Comparison of ENCODE assay signal across 11 cellular contexts in genomic region chr19:42122691-42123607, GRCh38. TPM values are rescaled to one million over a fixed set of nuclear protein-coding genes. Genes with fewer than 3 reads are reported as not detected.
A peak's percentile ranks its signal among the peaks of the same experiment; 100 is the strongest.
DNase-seq lines count a peak whose midpoint lies in the region; ATAC-seq and TF ChIP-seq lines count a peak whose summit lies in the region.
"Had no signal": no experiment of that assay in that cellular context is flagged by ENCODE, and none has a peak within 500 bp of the region (broad histone marks: within the 10 kb centered on the region; RNA-seq: fewer than 3 reads in every experiment).

No MANE protein-coding gene starts in this region.

- peak; percentile 70 for DNase-seq in stimulated activated CD4-positive, alpha-beta T cell treated with anti-CD3 and anti-CD28 coated beads, Interleukin-4, amount 100 ng/mL, for 1 hour
- DNase-seq in NCI-H2029 treated with DMSO at 0.1 percent for 48 hours (lab: John Stamatoyannopoulos, UW): no peak
- no peak for DNase-seq in RKO (ENCODE audit: low spot score)
- DNase-seq in A673 (ENCODE audit: low spot score): no peak
- no peak for DNase-seq in DMS153 (lab: John Stamatoyannopoulos, UW)
- DNase-seq: NCI-H187 treated with DMSO at 0.1 percent for 48 hours had no signal

- no peaks in the 10 kb centered on the region for H3K9me3 Mint-ChIP-seq in activated naive CD4-positive, alpha-beta T cell treated with anti-CD3 and anti-CD28 coated beads, Interleukin-2, amount 50 U/mL, for 24 hours
- H3K9me3 Mint-ChIP-seq: nephron had no signal

- H3K36me3 Mint-ChIP-seq in activated naive CD4-positive, alpha-beta T cell treated with anti-CD3 and anti-CD28 coated beads, Interleukin-2, amount 50 U/mL, for 24 hours: peaks cover 26% of the 10 kb centered on the region

- H3K9me3 ChIP-seq in A673 (ENCODE audit: low read depth, low read length, poor library complexity, severe bottlenecking): no peaks in the 10 kb centered on the region

- CTCF ChIA-PET in A673 (lab: Charles Lee): no interaction called here

- H3K4me3 ChIP-seq in A673 (ENCODE audit: low read depth, low read length, poor library complexity, severe bottlenecking): no peak overlapping the region

- peak; percentile 35 for TF ChIP-seq CTCF in GM12873 (IDR thresholded peaks at IDR 0.05; ENCODE audit: insufficient read depth, low read depth, low read length, missing control alignments)
- TF ChIP-seq CTCF in A673 (conservative IDR thresholded peaks at IDR 0.05; ENCODE audit: low read depth, low read length): no peak

- intact Hi-C loops in A673 (cut with micrococcal nuclease; ENCODE audit: unreplicated experiment): no loop called here

- H3K27ac ChIP-seq in A673 (ENCODE audit: low read depth, low read length, poor library complexity, severe bottlenecking): no peak overlapping the region

- peak; percentile 34; the same call in 2 of the 3 replicates for ATAC-seq in SK-N-SH treated with all-trans-retinoic acid at 6 μM for 48 hours

- H3K27me3 Mint-ChIP-seq in activated naive CD4-positive, alpha-beta T cell treated with anti-CD3 and anti-CD28 coated beads, Interleukin-2, amount 50 U/mL, for 24 hours: no peaks in the 10 kb centered on the region

- no peaks in the 10 kb centered on the region for H3K36me3 ChIP-seq in A673 (ENCODE audit: insufficient read depth, low read length, poor library complexity, severe bottlenecking)

- POLR2A ChIA-PET in A673 (lab: Charles Lee; ENCODE audit: low non-redundant PET): interaction anchor here (0.5 kb wide), 1 partner anchor 8 kb away, joined by 3 read pairs; no protein-coding TSS in a partner anchor

- H3K4me1 ChIP-seq in A673 (ENCODE audit: insufficient read depth, low read length, poor library complexity, severe bottlenecking): peaks cover 11% of the 10 kb centered on the region

- no TSS peak for BruUV-seq in A673 (replicated peaks; lab: Mats Ljungman, UMichigan)

- H3K27me3 ChIP-seq in A673 (replicated peaks; ENCODE audit: insufficient read depth, low read depth, low read length, poor library complexity): no peaks in the 10 kb centered on the region

- peak overlapping the region; percentile 100 for H3K27ac Mint-ChIP-seq in activated naive CD4-positive, alpha-beta T cell treated with anti-CD3 and anti-CD28 coated beads, Interleukin-2, amount 50 U/mL, for 24 hours
- H3K27ac Mint-ChIP-seq: nephron had no signal

- peak overlapping the region; percentile 90 for H3K4me3 Mint-ChIP-seq in activated naive CD4-positive, alpha-beta T cell treated with anti-CD3 and anti-CD28 coated beads, Interleukin-2, amount 50 U/mL, for 24 hours
- H3K4me3 Mint-ChIP-seq: nephron had no signal

- H3K4me1 Mint-ChIP-seq in activated naive CD4-positive, alpha-beta T cell treated with anti-CD3 and anti-CD28 coated beads, Interleukin-2, amount 50 U/mL, for 24 hours: peaks cover 72% of the 10 kb centered on the region
- H3K4me1 Mint-ChIP-seq: nephron had no signal

TF ChIP-seq in SK-N-SH treated with all-trans-retinoic acid at 6 μM for 48 hours, 23 proteins besides CTCF, POLR2A, EP300 and RAD21:
- TF ChIP-seq ZNF70 (CRISPR knock-in tag; IDR thresholded peaks at IDR 0.05): no peak
- no peak for TF ChIP-seq ZFP30 (CRISPR knock-in tag; IDR thresholded peaks at IDR 0.05)
- TF ChIP-seq ESRRG (CRISPR knock-in tag; IDR thresholded peaks at IDR 0.05): no peak
- no peak for TF ChIP-seq ZNF565 (CRISPR knock-in tag; conservative IDR thresholded peaks at IDR 0.05; ENCODE audit: low read depth)
- no peak for TF ChIP-seq ZFP3 (CRISPR knock-in tag; IDR thresholded peaks at IDR 0.05)
- TF ChIP-seq BACH2 (CRISPR knock-in tag; IDR thresholded peaks at IDR 0.05; ENCODE audit: borderline replicate concordance): no peak
- TF ChIP-seq PATZ1 (CRISPR knock-in tag; IDR thresholded peaks at IDR 0.05; ENCODE audit: borderline replicate concordance): no peak

RNA-seq across cellular contexts. Expression of gene POU2F2, which starts 9.3 kb away (rescaled TPM):
- 2.2 and 2.5 TPM in 2 replicates for total RNA-seq in A673 (2021)

RNA-seq across cellular contexts. Expression of gene ZNF574, which starts 47.0 kb away (rescaled TPM):
- total RNA-seq in A673 (2021): 24.3 and 27.5 TPM in 2 replicates

RNA-seq across cellular contexts. Expression of gene GRIK5, which starts 52.9 kb away (rescaled TPM):
- total RNA-seq in A673 (2021): 21.2 and 24.0 TPM in 2 replicates
- total RNA-seq: dermis microvascular lymphatic vessel endothelial cell had no signal
